Comparison of ENCODE assay signal across 11 cellular contexts in the genomic region with DNA sequence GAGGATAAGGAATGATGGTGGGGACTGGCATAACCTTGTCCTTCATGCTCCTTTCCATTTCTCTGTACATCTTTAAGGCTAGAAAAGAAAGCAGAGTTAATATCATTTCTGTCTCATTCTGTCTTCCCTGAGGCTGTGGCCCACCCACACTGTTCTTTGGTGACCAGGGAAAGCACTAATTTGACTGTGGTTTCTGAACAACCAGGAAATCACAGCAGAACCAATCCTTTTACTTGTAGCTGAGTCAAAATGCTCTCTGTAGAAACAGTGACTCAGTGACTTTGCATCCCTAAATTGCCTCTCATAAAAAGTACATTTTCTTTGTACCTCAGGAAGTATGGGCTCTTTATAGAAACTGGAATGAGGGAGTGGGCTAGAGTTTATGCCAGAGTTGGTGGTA. TPM values are rescaled to one million over a fixed set of nuclear protein-coding genes. Genes with fewer than 3 reads are reported as not detected.
A peak's percentile ranks its signal among the peaks of the same experiment; 100 is the strongest.
DNase-seq lines count a peak whose midpoint lies in the region; ATAC-seq, FAIRE-seq and TF ChIP-seq lines count a peak whose summit lies in the region.
"Had no signal": no experiment of that assay in that cellular context is flagged by ENCODE, and none has a peak within 500 bp of the region (broad histone marks: within the 10 kb centered on the region; RNA-seq: fewer than 3 reads in every experiment).

No MANE protein-coding gene starts in this region.

- peak; percentile 35 for FAIRE-seq in GM19239 (lab: Jason Lieb, UNC)
- FAIRE-seq: K562 had no signal

- no peaks in the 10 kb centered on the region for H3K36me3 ChIP-seq in body of pancreas (replicated peaks in 1 of 2; ENCODE audit: insufficient read depth in 1 of 2, low read depth in 2 of 2)

- H3K4me3 ChIP-seq in body of pancreas, result no peak overlapping the region
- H3K4me3 ChIP-seq: K562 had no signal

- no peaks in the 10 kb centered on the region for H3K27me3 ChIP-seq in body of pancreas

- H3K9me3 ChIP-seq in body of pancreas, result no peaks in the 10 kb centered on the region

- TF ChIP-seq POLR2A in body of pancreas (IDR thresholded peaks at IDR 0.05), result no peak

- H3K4me1 ChIP-seq in body of pancreas, result peaks cover 8% of the 10 kb centered on the region

- intact Hi-C loops in body of pancreas (cut with DNase I), result no loop called here

- TF ChIP-seq CTCF in body of pancreas (IDR thresholded peaks at IDR 0.05), result no peak

- peak; percentile 92 for ATAC-seq in HG02981 (IDR thresholded peaks at IDR 0.05; ENCODE audit: unreplicated experiment)
- ATAC-seq in body of pancreas, result no peak
- ATAC-seq: K562 had no signal

- H3K27ac ChIP-seq in body of pancreas, result no peak overlapping the region

- DNase-seq in GM03348 (ENCODE audit: low spot score) (peak; percentile 15), GM19239 (ENCODE audit: insufficient read length, low spot score) (peak; percentile 14), astrocyte of the hippocampus (ENCODE audit: low read depth, low spot score) (peak; percentile 63), NCI-H1092 (lab: John Stamatoyannopoulos, UW) (no peak), GDM1 (lab: John Stamatoyannopoulos, UW) (no peak), body of pancreas (no peak)
- DNase-seq in NK-92 treated with Interleukin-12 subunit alpha and Interleukin-12 subunit beta, amount 100 ng/mL, for 24 hours (lab: John Stamatoyannopoulos, UW), result no peak
- DNase-seq: cortex of kidney, DMS153 had no signal

RNA-seq across cellular contexts. Expression of gene IL33, which starts 28.1 kb away (rescaled TPM):
- total RNA-seq in body of pancreas, result 1 to 10 TPM; 4.0 to 6.2 TPM
- total RNA-seq: K562 had no signal

Comparison
In these comparisons a context has a peak if more than half of its experiments do, and no peak if none do; other contexts are left out.
1. DNase-seq: peak in GM03348 (single experiment), GM19239 (single experiment) and astrocyte of the hippocampus (single experiment); none in NCI-H1092 (single experiment), GDM1 (single experiment), body of pancreas (0 of 4) and NK-92 treated with Interleukin-12 subunit alpha and Interleukin-12 subunit beta, amount 100 ng/mL, for 24 hours (single experiment).